Comparison of ENCODE assay signal across 11 cellular contexts in genomic region chr10:122149607-122150505, GRCh38.
A peak's percentile ranks its signal among the peaks of the same experiment; 100 is the strongest.
DNase-seq lines count a peak whose midpoint lies in the region; TF ChIP-seq lines count a peak whose summit lies in the region.
"Had no signal": no experiment of that assay in that cellular context is flagged by ENCODE, and none has a peak within 500 bp of the region (broad histone marks: within the 10 kb centered on the region; RNA-seq: fewer than 3 reads in every experiment).

No MANE protein-coding gene starts in this region.

- H3K36me3 ChIP-seq in HEK293 (ENCODE audit: control insufficient read depth in 2 of 2, insufficient read depth in 1 of 2, low read length in 2 of 2) = no peaks in the 10 kb centered on the region
- peaks cover 11% of the 10 kb centered on the region in 2 donors for H3K36me3 ChIP-seq in duodenal mucosa (ENCODE audit: control insufficient read depth in 1 of 2, insufficient read depth in 2 of 2, low read length in 2 of 2)
- peaks cover 26% of the 10 kb centered on the region for H3K36me3 ChIP-seq in mesodermal cell (ENCODE audit: control insufficient read depth, insufficient read depth, low read length)
- peaks cover 0 to 36% (median 20%) of the 10 kb centered on the region in 4 donors for H3K36me3 ChIP-seq in stomach

- peaks cover 40% of the 10 kb centered on the region for H3K4me1 Mint-ChIP-seq in CD14-positive monocyte
- H3K4me1 Mint-ChIP-seq: activated T-helper 17 cell treated with anti-CD3 and anti-CD28 coated beads, Interleukin-2, amount 50 U/mL, for 72 hours had no signal

- peaks cover 6 to 10% (median 9%) of the 10 kb centered on the region in 3 donors for H3K27me3 Mint-ChIP-seq in CD14-positive monocyte (ENCODE audit: low read depth in 3 of 3)

- H3K9me3 ChIP-seq in HEK293 (ENCODE audit: control insufficient read depth, insufficient read depth, low read depth, low read length) = no peaks in the 10 kb centered on the region
- peaks cover 0 to 2% of the 10 kb centered on the region in 2 donors for H3K9me3 ChIP-seq in duodenal mucosa (ENCODE audit: control insufficient read depth in 1 of 2, low read length in 2 of 2)
- H3K9me3 ChIP-seq in mesodermal cell (ENCODE audit: control insufficient read depth, low read length) = peaks cover 6% of the 10 kb centered on the region
- H3K9me3 ChIP-seq in stomach = peaks cover 0 to 5% (median 0%) of the 10 kb centered on the region in 4 donors

- no peaks in the 10 kb centered on the region for H3K36me3 Mint-ChIP-seq in CD14-positive monocyte

- no peaks in the 10 kb centered on the region for H3K27me3 ChIP-seq in duodenal mucosa (ENCODE audit: control insufficient read depth in 1 of 2, insufficient read depth in 2 of 2, low read length in 2 of 2)
- no peaks in the 10 kb centered on the region for H3K27me3 ChIP-seq in stomach

- H3K27ac ChIP-seq in HEK293 (ENCODE audit: extremely low read depth, low read depth, low read length) (no peak overlapping the region), duodenal mucosa (ENCODE audit: low read depth, low read length) (peak overlapping the region; percentile 10), mesodermal cell (ENCODE audit: low read depth, low read length, severe bottlenecking) (peak overlapping the region; percentile 29), stomach (peak overlapping the region in 4 of 5 donors; percentile 70 to 88 (median 73))

- 95% methylated on average over 34 to 40 of the region's 40 CpGs for WGBS in mesodermal cell (ENCODE audit: insufficient coverage in 2 of 2), 2 experiments
- 60 to 79% (median 73%) methylated on average over 29 to 40 of the region's 40 CpGs for WGBS in stomach, 5 donors

- intact Hi-C loops in stomach (cut with DNase I; ENCODE audit: low total_unique reads) = no loop called here
- intact Hi-C loops in CD14-positive monocyte (cut with micrococcal nuclease) = no loop called here

- H3K4me1 ChIP-seq in HEK293 (ENCODE audit: control insufficient read depth, insufficient read depth, low read length) = no peaks in the 10 kb centered on the region
- H3K4me1 ChIP-seq in duodenal mucosa (ENCODE audit: control insufficient read depth in 1 of 2, insufficient read depth in 2 of 2, low read length in 2 of 2) = peaks cover 0 to 4% of the 10 kb centered on the region in 2 donors
- peaks cover 20% of the 10 kb centered on the region for H3K4me1 ChIP-seq in mesodermal cell (ENCODE audit: control insufficient read depth, insufficient read depth, low read length, poor library complexity, severe bottlenecking)
- H3K4me1 ChIP-seq in stomach = peaks cover 20 to 49% (median 35%) of the 10 kb centered on the region in 4 donors

- TF ChIP-seq POLR2A in stomach (IDR thresholded peaks at IDR 0.05) = no peak

- no peak overlapping the region for H3K9ac ChIP-seq in duodenal mucosa (ENCODE audit: low read depth in 1 of 2, low read length in 2 of 2)

- TF ChIP-seq EP300 in stomach (IDR thresholded peaks at IDR 0.05) = no peak

- TF ChIP-seq CTCF in HEK293 (tag by site-specific recombination; IDR thresholded peaks at IDR 0.05) (no peak), stomach (IDR thresholded peaks at IDR 0.05) (no peak), CD14-positive monocyte (IDR thresholded peaks at IDR 0.05) (no peak)

- peaks cover 5 to 15% (median 8%) of the 10 kb centered on the region in 7 donors for H3K9me3 Mint-ChIP-seq in CD14-positive monocyte

- POLR2A ChIA-PET in HEK293 (lab: Yijun Ruan, JAX) = no interaction called here

- no peak overlapping the region for H3K4me3 ChIP-seq in HEK293 (ENCODE audit: low read depth, low read length)
- H3K4me3 ChIP-seq in duodenal mucosa (ENCODE audit: low read depth in 1 of 2, low read length in 2 of 2) = no peak overlapping the region
- H3K4me3 ChIP-seq in mesodermal cell (ENCODE audit: extremely low read depth, insufficient read depth, low read length, poor library complexity, severe bottlenecking) = no peak overlapping the region
- H3K4me3 ChIP-seq in stomach = peak overlapping the region in 1 of 4 donors; percentile 13

- H3K27ac Mint-ChIP-seq in CD14-positive monocyte = no peak overlapping the region
- H3K27ac Mint-ChIP-seq: activated T-helper 17 cell treated with anti-CD3 and anti-CD28 coated beads, Interleukin-2, amount 50 U/mL, for 72 hours had no signal

- CTCF ChIA-PET in HEK293 (lab: Yijun Ruan, JAX) = interaction anchor here (0.7 kb wide), 1 partner anchor 11 kb away, joined by 3 read pairs; no protein-coding TSS in a partner anchor

- DNase-seq in stomach (no peak), DMS79 (lab: John Stamatoyannopoulos, UW) (no peak), CD14-positive monocyte (ENCODE audit: low spot score) (no peak), NCI-H2227 (lab: John Stamatoyannopoulos, UW; ENCODE audit: unreplicated experiment) (no peak), NCI-H2029 treated with DMSO at 0.1 percent for 48 hours (lab: John Stamatoyannopoulos, UW) (no peak)
- DNase-seq: activated CD4-positive, CD25-positive, alpha-beta regulatory T cell; NCI-H187 had no signal

- H3K4me3 Mint-ChIP-seq in CD14-positive monocyte = no peak overlapping the region
- H3K4me3 Mint-ChIP-seq: activated T-helper 17 cell treated with anti-CD3 and anti-CD28 coated beads, Interleukin-2, amount 50 U/mL, for 72 hours had no signal

TF ChIP-seq in HEK293, 187 proteins besides CTCF, POLR2A, EP300 and RAD21:
- TF ChIP-seq ZNF10 (tag by site-specific recombination; IDR thresholded peaks at IDR 0.05) = no peak
- no peak for TF ChIP-seq ZNF510 (tag by site-specific recombination; IDR thresholded peaks at IDR 0.05; ENCODE audit: insufficient replicate concordance)
- peak; percentile 31; the same call in 1 of the 2 replicates for TF ChIP-seq ZFHX2 (tag by site-specific recombination; conservative IDR thresholded peaks at IDR 0.05)
- TF ChIP-seq ZNF777 (tag by site-specific recombination; IDR thresholded peaks at IDR 0.05; ENCODE audit: borderline replicate concordance) = no peak
- 0 out of 2 replicates have a peak, but pooled peaks have one; percentile 10 for TF ChIP-seq EGR2 (tag by site-specific recombination; IDR thresholded peaks at IDR 0.05; ENCODE audit: low read depth)
- no peak for TF ChIP-seq SP3 (tag by site-specific recombination; IDR thresholded peaks at IDR 0.05)
- TF ChIP-seq ZNF560 (tag by site-specific recombination; IDR thresholded peaks at IDR 0.05; ENCODE audit: borderline replicate concordance) = no peak
- no peak for TF ChIP-seq ZNF112 (tag by site-specific recombination; IDR thresholded peaks at IDR 0.05)
